In genomic region chr6:94584211-94584610, GRCh38 we compare ENCODE assay signal across 4 cellular contexts.
"Had no signal": no experiment of that assay in that cellular context is flagged by ENCODE, and none has a peak within 500 bp of the region (broad histone marks: within the 10 kb centered on the region; RNA-seq: fewer than 3 reads in every experiment).

No MANE protein-coding gene starts in this region.

- H3K4me1 Mint-ChIP-seq: GM23338, H9 had no signal

- H3K27ac Mint-ChIP-seq: GM23338, H9 had no signal

- H3K4me3 Mint-ChIP-seq: GM23338, H9 had no signal

- H2AFZ ChIP-seq: GM23338 had no signal

- H3K4me2 ChIP-seq: GM23338 had no signal

- H3K9me3 Mint-ChIP-seq: GM23338, H9 had no signal

- DNase-seq: H9, HCEC 1CT, IMR-90 had no signal

- H3K4me3 ChIP-seq: GM23338 had no signal

- ATAC-seq: GM23338 had no signal
